ENCODE assay signal across 10 cellular contexts in the genomic region with DNA sequence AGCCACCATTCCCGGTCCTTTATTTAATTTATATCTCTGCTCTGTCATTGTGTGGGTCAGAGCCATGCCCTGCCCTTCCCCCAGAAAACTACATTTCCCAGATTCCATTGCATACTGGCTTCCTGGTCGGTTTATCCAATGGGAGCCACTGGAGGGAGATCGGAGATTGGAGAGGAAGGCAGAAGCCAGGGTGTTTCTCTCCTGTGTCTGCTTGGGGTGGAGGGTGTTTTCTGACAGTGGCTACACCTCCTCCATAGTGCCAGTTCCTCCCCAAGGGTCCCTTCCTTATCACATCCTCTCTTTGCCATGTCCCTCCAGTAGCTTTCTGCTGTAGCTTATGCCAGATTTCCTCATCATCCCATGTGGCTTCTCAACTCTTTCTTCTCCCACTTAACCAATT. TPM values are rescaled to one million over a fixed set of nuclear protein-coding genes. Genes with fewer than 3 reads are reported as not detected.
DNase-seq lines count a peak whose midpoint lies in the region; ATAC-seq and TF ChIP-seq lines count a peak whose summit lies in the region.
"Had no signal": no experiment of that assay in that cellular context is flagged by ENCODE, and none has a peak within 500 bp of the region (broad histone marks: within the 10 kb centered on the region; RNA-seq: fewer than 3 reads in every experiment).

No MANE protein-coding gene starts in this region.

- POLR2A ChIA-PET in activated CD4-positive, alpha-beta memory T cell treated with anti-CD3 and anti-CD28 coated beads for 36 hours (lab: Charles Lee) = no interaction called here

- DNase-seq in ELR (ENCODE audit: low read depth) (peak; percentile 73), NB4 (ENCODE audit: low read depth) (peak; percentile 68), iris pigment epithelial cell (ENCODE audit: low read depth) (peak; percentile 61), esophagus muscularis mucosa (ENCODE audit: extremely low spot score) (no peak), NCI-H1048 (lab: John Stamatoyannopoulos, UW) (no peak)
- DNase-seq in activated CD4-positive, alpha-beta memory T cell treated with anti-CD3 and anti-CD28 coated beads for 36 hours = peak; percentile 37

- intact Hi-C loops in activated CD4-positive, alpha-beta memory T cell treated with anti-CD3 and anti-CD28 coated beads for 36 hours (cut with micrococcal nuclease) = loop anchor here (10.0 kb wide), 1 partner anchor 293 kb away; a partner anchor contains a TSS
- intact Hi-C loops in esophagus muscularis mucosa (cut with DNase I) = no loop called here

- no peak for TF ChIP-seq EP300 in esophagus muscularis mucosa (IDR thresholded peaks at IDR 0.05)

- no peaks in the 10 kb centered on the region for H3K9me3 Mint-ChIP-seq in activated CD4-positive, alpha-beta memory T cell treated with anti-CD3 and anti-CD28 coated beads for 36 hours
- H3K9me3 Mint-ChIP-seq: central memory CD8-positive, alpha-beta T cell had no signal

- H3K4me1 Mint-ChIP-seq in activated CD4-positive, alpha-beta memory T cell treated with anti-CD3 and anti-CD28 coated beads for 36 hours (ENCODE audit: low read depth) = peaks cover 5% of the 10 kb centered on the region

- no peak overlapping the region for H3K27ac ChIP-seq in esophagus muscularis mucosa (replicated peaks in 1 of 4)
- H3K27ac ChIP-seq: HL-60 had no signal

- H3K4me3 Mint-ChIP-seq in activated CD4-positive, alpha-beta memory T cell treated with anti-CD3 and anti-CD28 coated beads for 36 hours = no peak overlapping the region
- H3K4me3 Mint-ChIP-seq: central memory CD8-positive, alpha-beta T cell had no signal

- no peak for ATAC-seq in HG03432 (IDR thresholded peaks at IDR 0.05; ENCODE audit: unreplicated experiment)
- no peak for ATAC-seq in HG02623 (IDR thresholded peaks at IDR 0.05; ENCODE audit: unreplicated experiment)

- 12% methylated on average over 3 of the region's 3 CpGs for WGBS in esophagus muscularis mucosa

- CTCF ChIA-PET in activated CD4-positive, alpha-beta memory T cell treated with anti-CD3 and anti-CD28 coated beads for 36 hours (lab: Charles Lee) = interaction anchor here (1.4 kb wide), 1 partner anchor 333 kb away, joined by 3 read pairs; no protein-coding TSS in a partner anchor

- no peak overlapping the region for H3K27ac Mint-ChIP-seq in activated CD4-positive, alpha-beta memory T cell treated with anti-CD3 and anti-CD28 coated beads for 36 hours

- H3K27me3 Mint-ChIP-seq in activated CD4-positive, alpha-beta memory T cell treated with anti-CD3 and anti-CD28 coated beads for 36 hours = peaks cover 25% of the 10 kb centered on the region

- H3K36me3 Mint-ChIP-seq in activated CD4-positive, alpha-beta memory T cell treated with anti-CD3 and anti-CD28 coated beads for 36 hours = no peaks in the 10 kb centered on the region

- TF ChIP-seq CTCF in NB4 (IDR thresholded peaks at IDR 0.05; ENCODE audit: low read depth, low read length) (no peak), esophagus muscularis mucosa (IDR thresholded peaks at IDR 0.05) (no peak)

- H3K9me3 ChIP-seq in esophagus muscularis mucosa = no peaks in the 10 kb centered on the region

- TF ChIP-seq POLR2A in NB4 (IDR thresholded peaks at IDR 0.05; ENCODE audit: extremely low read depth, insufficient read length) (no peak), esophagus muscularis mucosa (IDR thresholded peaks at IDR 0.05; ENCODE audit: low read depth) (no peak)

- H3K4me1 ChIP-seq in esophagus muscularis mucosa = peaks cover 17 to 25% (median 24%) of the 10 kb centered on the region in 4 donors

- no peaks in the 10 kb centered on the region for H3K36me3 ChIP-seq in esophagus muscularis mucosa

- no peak overlapping the region for H3K4me3 ChIP-seq in NB4 (ENCODE audit: low read depth, low read length)
- no peak overlapping the region for H3K4me3 ChIP-seq in esophagus muscularis mucosa

- peaks cover 0 to 82% (median 26%) of the 10 kb centered on the region in 4 donors for H3K27me3 ChIP-seq in esophagus muscularis mucosa

RNA-seq across cellular contexts. Expression of a gene that starts 19.0 kb away (rescaled TPM):
- total RNA-seq in activated CD4-positive, alpha-beta memory T cell treated with anti-CD3 and anti-CD28 coated beads for 36 hours = under 1 TPM; 0.58 to 0.59 TPM
- 10 to 100 TPM in 3 of 4 donors, 1 to 10 TPM in 1; 3.6 to 17.1 (median 11.6) TPM for total RNA-seq in esophagus muscularis mucosa

Comparison
In these comparisons a context has a peak if more than half of its experiments do, and no peak if none do; other contexts are left out.
1. DNase-seq: peak in ELR (single experiment), NB4 (single experiment), activated CD4-positive, alpha-beta memory T cell treated with anti-CD3 and anti-CD28 coated beads for 36 hours (single experiment) and iris pigment epithelial cell (single experiment); none in esophagus muscularis mucosa (single experiment) and NCI-H1048 (single experiment).